In the genomic region with DNA sequence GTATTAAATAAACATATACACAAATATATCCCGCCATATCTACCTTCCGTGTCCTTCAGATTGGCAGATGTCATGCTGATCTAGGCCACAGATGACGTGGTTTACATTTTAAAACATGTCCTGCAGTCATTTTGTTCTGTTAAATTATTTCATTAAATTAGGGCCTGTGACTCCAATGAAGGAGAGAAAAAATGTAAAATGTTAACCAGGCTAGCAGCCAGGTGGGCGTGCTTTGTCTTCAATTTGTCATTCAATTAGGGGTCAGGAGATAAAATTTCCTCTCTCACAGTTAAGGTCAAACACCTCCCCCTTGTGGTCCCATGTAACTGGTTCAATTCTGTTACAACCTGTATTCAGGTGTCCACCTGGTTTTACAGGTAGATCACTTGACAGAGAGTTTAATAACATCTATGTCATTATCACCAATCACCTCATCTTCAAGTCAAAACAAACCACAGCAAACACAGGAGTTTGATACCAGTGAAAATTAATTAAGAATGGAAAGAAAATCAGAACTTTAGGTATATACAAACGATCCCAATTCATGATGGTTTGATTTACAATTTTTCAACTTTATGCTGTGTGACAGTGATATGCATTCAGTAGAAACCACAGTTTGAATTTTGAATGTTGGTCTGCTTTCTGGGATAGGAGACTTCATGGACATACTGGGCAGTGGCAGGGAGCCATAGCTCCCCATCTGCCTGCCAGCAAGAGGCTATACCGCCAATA, we compare ENCODE assay signal across 9 cellular contexts.
DNase-seq lines count a peak whose midpoint lies in the region; ATAC-seq, FAIRE-seq and TF ChIP-seq lines count a peak whose summit lies in the region.
"Had no signal": no experiment of that assay in that cellular context is flagged by ENCODE, and none has a peak within 500 bp of the region (broad histone marks: within the 10 kb centered on the region; RNA-seq: fewer than 3 reads in every experiment).

No MANE protein-coding gene starts in this region.

- no peaks in the 10 kb centered on the region for H3K27me3 ChIP-seq in small intestine (ENCODE audit: control insufficient read depth in 2 of 2, insufficient read depth in 2 of 2, low read length in 2 of 2)

- H3K36me3 ChIP-seq in small intestine (ENCODE audit: control insufficient read depth in 2 of 2, insufficient read depth in 2 of 2, low read length in 2 of 2) = no peaks in the 10 kb centered on the region

- H3K9me3 ChIP-seq in small intestine (ENCODE audit: control insufficient read depth, low read depth) = no peaks in the 10 kb centered on the region

- no peaks in the 10 kb centered on the region for H3K36me3 Mint-ChIP-seq in brain
- H3K36me3 Mint-ChIP-seq in activated CD4-positive, alpha-beta memory T cell treated with anti-CD3 and anti-CD28 coated beads, Interleukin-2, amount 10 ng/mL, durations not matched to agents 7 days and 5 days (ENCODE audit: low read depth) = no peaks in the 10 kb centered on the region

- peaks cover 0 to 17% (median 8%) of the 10 kb centered on the region in 5 experiments for H3K9me3 Mint-ChIP-seq in brain
- H3K9me3 Mint-ChIP-seq in activated CD4-positive, alpha-beta memory T cell treated with anti-CD3 and anti-CD28 coated beads, Interleukin-2, amount 10 ng/mL, durations not matched to agents 7 days and 5 days = no peaks in the 10 kb centered on the region

- peak overlapping the region; percentile 80 to 95 (median 90) for H3K27ac Mint-ChIP-seq in brain
- no peak overlapping the region for H3K27ac Mint-ChIP-seq in activated CD4-positive, alpha-beta memory T cell treated with anti-CD3 and anti-CD28 coated beads, Interleukin-2, amount 10 ng/mL, durations not matched to agents 7 days and 5 days

- H3K4me1 Mint-ChIP-seq in brain = peaks cover 36% of the 10 kb centered on the region
- no peaks in the 10 kb centered on the region for H3K4me1 Mint-ChIP-seq in activated CD4-positive, alpha-beta memory T cell treated with anti-CD3 and anti-CD28 coated beads, Interleukin-2, amount 10 ng/mL, durations not matched to agents 7 days and 5 days

- TF ChIP-seq CTCF in brain (conservative IDR thresholded peaks at IDR 0.05) = peak; percentile 46 to 80

- ATAC-seq in GM21360 (IDR thresholded peaks at IDR 0.05; ENCODE audit: unreplicated experiment) (peak; percentile 49), HG03565 (IDR thresholded peaks at IDR 0.05; ENCODE audit: unreplicated experiment) (no peak), GM18870 (IDR thresholded peaks at IDR 0.05; ENCODE audit: unreplicated experiment) (no peak)

- H3K4me3 ChIP-seq in small intestine (ENCODE audit: low read depth in 1 of 2, low read length in 2 of 2) = no peak overlapping the region

- DNase-seq in NCI-H2081 treated with DMSO at 0.1 percent for 48 hours (lab: John Stamatoyannopoulos, UW) (peak; percentile 54), small intestine (peak; percentile 59)
- DNase-seq in activated CD4-positive, alpha-beta memory T cell treated with anti-CD3 and anti-CD28 coated beads, Interleukin-2, amount 10 ng/mL, durations not matched to agents 7 days and 5 days = no peak
- DNase-seq: activated CD4-positive, alpha-beta T cell treated with anti-CD3 and anti-CD28 coated beads, Interleukin-2, amount 50 U/mL, for 4 hours had no signal

- 57 to 72% (median 60%) methylated on average over 6 of the region's 6 CpGs for WGBS in small intestine, 3 donors

- H3K4me3 Mint-ChIP-seq in brain = peak overlapping the region in 2 of 5 experiments; percentile 42 to 47
- no peak overlapping the region for H3K4me3 Mint-ChIP-seq in activated CD4-positive, alpha-beta memory T cell treated with anti-CD3 and anti-CD28 coated beads, Interleukin-2, amount 10 ng/mL, durations not matched to agents 7 days and 5 days

- POLR2A ChIA-PET in activated CD4-positive, alpha-beta memory T cell treated with anti-CD3 and anti-CD28 coated beads, Interleukin-2, amount 10 ng/mL, durations not matched to agents 7 days and 5 days (lab: Charles Lee) = no interaction called here

- FAIRE-seq in small intestine (lab: Jason Lieb, UNC) = no peak

- CTCF ChIA-PET in activated CD4-positive, alpha-beta memory T cell treated with anti-CD3 and anti-CD28 coated beads, Interleukin-2, amount 10 ng/mL, durations not matched to agents 7 days and 5 days (lab: Charles Lee) = no interaction called here

- H3K4me1 ChIP-seq in small intestine (ENCODE audit: control insufficient read depth in 2 of 2, insufficient read depth in 1 of 2, low read depth in 1 of 2, low read length in 1 of 2) = no peaks in the 10 kb centered on the region

- no peak overlapping the region for H3K27ac ChIP-seq in small intestine (ENCODE audit: low read depth in 1 of 2, low read length in 1 of 2)
- H3K27ac ChIP-seq: KMS-11 had no signal

- peaks cover 3% of the 10 kb centered on the region for H3K27me3 Mint-ChIP-seq in brain
- H3K27me3 Mint-ChIP-seq in activated CD4-positive, alpha-beta memory T cell treated with anti-CD3 and anti-CD28 coated beads, Interleukin-2, amount 10 ng/mL, durations not matched to agents 7 days and 5 days = no peaks in the 10 kb centered on the region
